10 cellular contexts compared by ENCODE assay signal in the genomic region with DNA sequence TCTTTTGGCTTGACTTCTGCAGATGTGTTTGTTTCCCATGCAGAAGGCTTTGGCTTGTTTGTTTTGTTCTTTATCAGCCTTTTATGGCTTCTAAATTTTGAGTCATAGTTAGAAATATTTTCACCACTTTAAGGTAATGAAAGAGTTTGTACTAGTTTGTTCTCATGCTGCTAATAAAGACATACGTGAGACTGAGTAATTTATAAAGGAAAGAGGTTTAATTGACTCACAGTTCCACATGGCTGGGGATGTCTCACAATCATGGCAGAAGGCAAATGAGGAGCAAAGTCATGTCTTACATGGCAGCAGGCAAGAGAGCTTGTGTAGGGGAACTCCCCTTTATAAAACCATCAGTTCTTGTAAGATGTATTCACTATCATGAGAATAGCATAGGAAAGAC. TPM values are rescaled to one million over a fixed set of nuclear protein-coding genes. Genes with fewer than 3 reads are reported as not detected.
DNase-seq lines count a peak whose midpoint lies in the region; ATAC-seq, FAIRE-seq and TF ChIP-seq lines count a peak whose summit lies in the region.
"Not testable (repeated sequence)": the region's sequence is repeated elsewhere in the genome, so short reads cannot be mapped to it uniquely, and the experiment has no call there.
"Had no signal": no experiment of that assay in that cellular context is flagged by ENCODE, and none has a peak within 500 bp of the region (broad histone marks: within the 10 kb centered on the region; RNA-seq: fewer than 3 reads in every experiment).

No MANE protein-coding gene starts in this region.

- not testable (repeated sequence) for H3K36me3 ChIP-seq in K562 (ENCODE audit: control insufficient read depth, insufficient read depth, low read length)

- not testable (repeated sequence) for H3K4me1 ChIP-seq in K562 (replicated peaks in 1 of 2; ENCODE audit: control insufficient read depth in 2 of 2, insufficient read depth in 2 of 2, low read length in 2 of 2)

- not testable (repeated sequence) for H3K4me2 ChIP-seq in K562 (ENCODE audit: insufficient read depth, low read length)

- TF ChIP-seq POLR2A in K562 (conservative IDR thresholded peaks at IDR 0.05): not testable (repeated sequence)

- H3K9me3 ChIP-seq in K562 (replicated peaks; ENCODE audit: control insufficient read depth, insufficient read depth, low read depth, low read length): not testable (repeated sequence)

- DNase-seq in LoVo (ENCODE audit: low spot score): peak; percentile 6
- DNase-seq in WTC11 (ENCODE audit: low spot score); activated T-cell treated with anti-CD3 and anti-CD28 coated beads, Interleukin-2, amount 50 U/mL, for 24 hours; K562 (ENCODE audit: extremely low read depth in 1 of 4, low spot score in 3 of 4); stimulated activated naive CD8-positive, alpha-beta T cell treated with anti-CD3 and anti-CD28 coated beads, Interleukin-15, amount 100 ng/mL, for 72 hours: not testable (repeated sequence)
- peak; percentile 18 for DNase-seq in stimulated activated CD4-positive, alpha-beta T cell treated with anti-CD3 and anti-CD28 coated beads, Interleukin-15, amount 100 ng/mL, for 24 hours

- H3K79me2 ChIP-seq in K562 (ENCODE audit: control insufficient read depth, insufficient read depth, low read length): not testable (repeated sequence)

- not testable (repeated sequence) for TF ChIP-seq CTCF in WTC11 (IDR thresholded peaks at IDR 0.05); K562 (IDR thresholded peaks at IDR 0.05 in 2 of 3, conservative IDR thresholded peaks at IDR 0.05 in 1 of 3; ENCODE audit: insufficient read depth in 2 of 3, low read depth in 1 of 3, low read length in 3 of 3)

- not testable (repeated sequence) for TF ChIP-seq EP300 in K562 (IDR thresholded peaks at IDR 0.05; ENCODE audit: low read length)

- not testable (repeated sequence) for H3K4me3 ChIP-seq in K562

- H3K9me3 Mint-ChIP-seq in WTC11; activated T-cell treated with anti-CD3 and anti-CD28 coated beads, Interleukin-2, amount 50 U/mL, for 24 hours; activated naive CD4-positive, alpha-beta T cell treated with anti-CD3 and anti-CD28 coated beads, Interleukin-2, amount 50 U/mL, for 24 hours; stimulated activated naive CD8-positive, alpha-beta T cell treated with anti-CD3 and anti-CD28 coated beads, Interleukin-15, amount 100 ng/mL, for 72 hours: not testable (repeated sequence)

- POLR2A ChIA-PET in WTC11 (lab: Charles Lee): not testable (repeated sequence)
- POLR2A ChIA-PET in K562 (lab: Yijun Ruan, JAX): interaction anchor here (1.3 kb wide), 1 partner anchor 9 kb away, joined by 3 read pairs; no protein-coding TSS in a partner anchor

- peaks cover 22% of the 10 kb centered on the region for H3K36me3 Mint-ChIP-seq in WTC11
- peaks cover 12% of the 10 kb centered on the region for H3K36me3 Mint-ChIP-seq in activated T-cell treated with anti-CD3 and anti-CD28 coated beads, Interleukin-2, amount 50 U/mL, for 24 hours (ENCODE audit: low read depth)
- H3K36me3 Mint-ChIP-seq in activated naive CD4-positive, alpha-beta T cell treated with anti-CD3 and anti-CD28 coated beads, Interleukin-2, amount 50 U/mL, for 24 hours: peaks cover 20% of the 10 kb centered on the region

- not testable (repeated sequence) for H3K4me1 Mint-ChIP-seq in WTC11
- H3K4me1 Mint-ChIP-seq in activated T-cell treated with anti-CD3 and anti-CD28 coated beads, Interleukin-2, amount 50 U/mL, for 24 hours (ENCODE audit: low read depth): peaks cover 19% of the 10 kb centered on the region
- peaks cover 31% of the 10 kb centered on the region for H3K4me1 Mint-ChIP-seq in activated naive CD4-positive, alpha-beta T cell treated with anti-CD3 and anti-CD28 coated beads, Interleukin-2, amount 50 U/mL, for 24 hours
- peaks cover 33% of the 10 kb centered on the region for H3K4me1 Mint-ChIP-seq in stimulated activated naive CD8-positive, alpha-beta T cell treated with anti-CD3 and anti-CD28 coated beads, Interleukin-15, amount 100 ng/mL, for 72 hours

- H4K20me1 ChIP-seq in K562 (replicated peaks; ENCODE audit: control insufficient read depth, insufficient read depth, low read length): not testable (repeated sequence)

- CTCF ChIA-PET in WTC11 (lab: Charles Lee): interaction anchor here (0.6 to 1.0 kb wide), 3 partner anchors 36 to 389 kb away, joined by 3 to 4 read pairs (median 3); partner anchors contain the start of gene KLHDC9
- CTCF ChIA-PET in K562 (lab: Yijun Ruan, JAX; ENCODE audit: low intra/inter-chr PET ratio): not testable (repeated sequence)

- not testable (repeated sequence) for TF ChIP-seq RAD21 in K562 (CRISPR knock-in tag; conservative IDR thresholded peaks at IDR 0.05 in 1 of 2, IDR thresholded peaks at IDR 0.05 in 1 of 2)

- BruUV-seq in K562 (replicated peaks; lab: Mats Ljungman, UMichigan): not testable (repeated sequence)

- H3K27me3 ChIP-seq in K562 (ENCODE audit: control insufficient read depth in 2 of 2, insufficient read depth in 2 of 2, low read length in 2 of 2): not testable (repeated sequence)

- peak overlapping the region; percentile 54 for H3K27ac Mint-ChIP-seq in WTC11
- peak overlapping the region; percentile 27 for H3K27ac Mint-ChIP-seq in activated T-cell treated with anti-CD3 and anti-CD28 coated beads, Interleukin-2, amount 50 U/mL, for 24 hours
- peak overlapping the region; percentile 79 for H3K27ac Mint-ChIP-seq in activated naive CD4-positive, alpha-beta T cell treated with anti-CD3 and anti-CD28 coated beads, Interleukin-2, amount 50 U/mL, for 24 hours
- H3K27ac Mint-ChIP-seq in stimulated activated naive CD8-positive, alpha-beta T cell treated with anti-CD3 and anti-CD28 coated beads, Interleukin-15, amount 100 ng/mL, for 72 hours: not testable (repeated sequence)

- not testable (repeated sequence) for H3K9me1 ChIP-seq in K562 (ENCODE audit: control insufficient read depth, insufficient read depth, low read length)

- 58% methylated on average over 1 of the region's 1 CpG for WGBS in K562 (ENCODE audit: insufficient coverage, low coverage, missing lambda C conversion rate)

- H3K27ac ChIP-seq in K562 (ENCODE audit: extremely low read depth, low read depth, low read length): not testable (repeated sequence)

- H2AFZ ChIP-seq in K562 (ENCODE audit: low read depth, low read length): not testable (repeated sequence)

- not testable (repeated sequence) for ATAC-seq in WTC11, K562
- ATAC-seq in stimulated activated naive CD8-positive, alpha-beta T cell treated with anti-CD3 and anti-CD28 coated beads, Interleukin-15, amount 100 ng/mL, for 72 hours: peak; percentile 61

- intact Hi-C loops in K562 (cut with micrococcal nuclease): not testable (repeated sequence)

- in situ Hi-C loops in K562 (cut with MboI): not testable (repeated sequence)

- not testable (repeated sequence) for H3K4me3 Mint-ChIP-seq in WTC11; activated T-cell treated with anti-CD3 and anti-CD28 coated beads, Interleukin-2, amount 50 U/mL, for 24 hours; stimulated activated naive CD8-positive, alpha-beta T cell treated with anti-CD3 and anti-CD28 coated beads, Interleukin-15, amount 100 ng/mL, for 72 hours
- H3K4me3 Mint-ChIP-seq in activated naive CD4-positive, alpha-beta T cell treated with anti-CD3 and anti-CD28 coated beads, Interleukin-2, amount 50 U/mL, for 24 hours: peak overlapping the region; percentile 19

- H3K9ac ChIP-seq in K562 (ENCODE audit: insufficient read depth in 1 of 2, low read depth in 2 of 2, low read length in 2 of 2): not testable (repeated sequence)

- H3K27me3 Mint-ChIP-seq in WTC11 (ENCODE audit: low read depth); activated T-cell treated with anti-CD3 and anti-CD28 coated beads, Interleukin-2, amount 50 U/mL, for 24 hours; activated naive CD4-positive, alpha-beta T cell treated with anti-CD3 and anti-CD28 coated beads, Interleukin-2, amount 50 U/mL, for 24 hours; stimulated activated naive CD8-positive, alpha-beta T cell treated with anti-CD3 and anti-CD28 coated beads, Interleukin-15, amount 100 ng/mL, for 72 hours: not testable (repeated sequence)

- not testable (repeated sequence) for FAIRE-seq in K562 (lab: Jason Lieb, UNC)

RNA-seq across cellular contexts. Expression of gene F11R, which starts 6.0 kb away (rescaled TPM):
- total RNA-seq in WTC11 (2021) (202 to 213 TPM (median 203 TPM) in 3 replicates), K562 (2014; rRNA removed) (27.4 and 33.9 TPM in 2 replicates), K562 (2014; rRNA removed; fragmentation: Illumina TruSeq; extraction: Trizol) (66.3 and 74.4 TPM in 2 replicates), K562 (2015; rRNA removed; fragmentation: Illumina TruSeq; extraction: Trizol) (45.6 and 46.4 TPM in 2 replicates), K562 (2021) (52.9 and 60.6 TPM in 2 replicates)
- total RNA-seq in K562 (2011; cell fraction: chromatin; rRNA removed; ENCODE audit: low replicate concordance): 141 and 286 TPM in 2 replicates
- 122 and 178 TPM in 2 replicates for total RNA-seq in K562 (2011; cell fraction: nucleolus; rRNA removed)
- 177 and 186 TPM in 2 replicates for total RNA-seq in K562 (2011; cell fraction: nucleoplasm; rRNA removed)
- polyA plus RNA-seq in K562 (2011; rRNA removed) (187 and 204 TPM in 2 replicates), K562 (2014; fragmentation: Illumina TruSeq; extraction: Trizol) (101 and 117 TPM in 2 replicates), K562 (2014; fragmentation: Nextera tagmentation; extraction: Ambion mirVana) (10 to 100 TPM; 30.6 to 52.5 TPM), K562 (2014; rRNA removed) (29.3 and 34.0 TPM in 2 replicates)
- 165 and 171 TPM in 2 replicates for polyA plus RNA-seq in K562 (2011; cell fraction: cytosol; rRNA removed)
- polyA plus RNA-seq in K562 (2011; cell fraction: nucleus; rRNA removed): 81.4 and 97.5 TPM in 2 replicates
- polyA plus RNA-seq in K562 (2012): 38.5 and 65.7 TPM in 2 replicates
- 160 and 231 TPM in 2 replicates for polyA minus RNA-seq in K562 (2011; rRNA and poly(A)+ RNA removed)
- polyA minus RNA-seq in K562 (2011; cell fraction: cytosol; rRNA and poly(A)+ RNA removed): 62.2 and 87.5 TPM in 2 replicates
- 21.8 and 42.3 TPM in 2 replicates for polyA minus RNA-seq in K562 (2011; cell fraction: nucleus; rRNA and poly(A)+ RNA removed)

RNA-seq across cellular contexts. Expression of gene TSTD1, which starts 11.8 kb away (rescaled TPM):
- total RNA-seq in WTC11 (2021) (74.5 to 107 TPM (median 100 TPM) in 3 replicates), K562 (2014; rRNA removed) (not detected in 2 replicates), K562 (2014; rRNA removed; fragmentation: Illumina TruSeq; extraction: Trizol) (not detected in 2 replicates), K562 (2015; rRNA removed; fragmentation: Illumina TruSeq; extraction: Trizol) (0.23 TPM in 1 of 2 replicates, not detected in the other), K562 (2021) (0.38 and 0.53 TPM in 2 replicates)
- total RNA-seq in K562 (2011; cell fraction: chromatin; rRNA removed; ENCODE audit: low replicate concordance): 1.5 and 4.4 TPM in 2 replicates
- 2.0 and 3.0 TPM in 2 replicates for total RNA-seq in K562 (2011; cell fraction: nucleolus; rRNA removed)
- total RNA-seq in K562 (2011; cell fraction: nucleoplasm; rRNA removed): 2.4 and 4.0 TPM in 2 replicates
- polyA plus RNA-seq in K562 (2011; rRNA removed) (0.23 TPM in 1 of 2 replicates, not detected in the other), K562 (2014; fragmentation: Illumina TruSeq; extraction: Trizol) (not detected in 2 replicates), K562 (2014; fragmentation: Nextera tagmentation; extraction: Ambion mirVana) (not detected), K562 (2014; rRNA removed) (0.23 and 0.27 TPM in 2 replicates)
- not detected in 2 replicates for polyA plus RNA-seq in K562 (2011; cell fraction: cytosol; rRNA removed)
- 1.3 and 3.0 TPM in 2 replicates for polyA plus RNA-seq in K562 (2011; cell fraction: nucleus; rRNA removed)
- 0.26 and 0.84 TPM in 2 replicates for polyA plus RNA-seq in K562 (2012)
- polyA minus RNA-seq in K562 (2011; rRNA and poly(A)+ RNA removed): 0.53 TPM in 1 of 2 replicates, not detected in the other
- polyA minus RNA-seq in K562 (2011; cell fraction: cytosol; rRNA and poly(A)+ RNA removed): not detected in 2 replicates
- 0.81 and 1.1 TPM in 2 replicates for polyA minus RNA-seq in K562 (2011; cell fraction: nucleus; rRNA and poly(A)+ RNA removed)
- total RNA-seq: HFFc6 had no signal

RNA-seq across cellular contexts. Expression of gene USF1, which starts 18.8 kb away (rescaled TPM):
- total RNA-seq in WTC11 (2021): 55.9 to 65.6 TPM (median 57.8 TPM) in 3 replicates
- total RNA-seq in K562 (2011; cell fraction: chromatin; rRNA removed; ENCODE audit: low replicate concordance): 56.3 and 125 TPM in 2 replicates
- total RNA-seq in K562 (2011; cell fraction: nucleolus; rRNA removed): 93.4 and 97.7 TPM in 2 replicates
- 70.5 and 77.6 TPM in 2 replicates for total RNA-seq in K562 (2011; cell fraction: nucleoplasm; rRNA removed)
- 59.8 and 77.5 TPM in 2 replicates for total RNA-seq in K562 (2014; rRNA removed)
- total RNA-seq in K562 (2014; rRNA removed; fragmentation: Illumina TruSeq; extraction: Trizol): 43.1 and 52.9 TPM in 2 replicates
- total RNA-seq in K562 (2015; rRNA removed; fragmentation: Illumina TruSeq; extraction: Trizol): 56.4 and 57.5 TPM in 2 replicates
- total RNA-seq in K562 (2021): 50.6 and 51.1 TPM in 2 replicates
- polyA plus RNA-seq in K562 (2011; rRNA removed): 52.8 and 54.2 TPM in 2 replicates
- 52.1 and 58.4 TPM in 2 replicates for polyA plus RNA-seq in K562 (2011; cell fraction: cytosol; rRNA removed)
- polyA plus RNA-seq in K562 (2011; cell fraction: nucleus; rRNA removed): 205 and 262 TPM in 2 replicates
- 44.8 and 45.4 TPM in 2 replicates for polyA plus RNA-seq in K562 (2012)
- 53.1 and 57.5 TPM in 2 replicates for polyA plus RNA-seq in K562 (2014; fragmentation: Illumina TruSeq; extraction: Trizol)
- 10 to 100 TPM in 1 of 2 experiments, 1 to 10 TPM in 1; 7.4 to 46.3 TPM for polyA plus RNA-seq in K562 (2014; fragmentation: Nextera tagmentation; extraction: Ambion mirVana)
- polyA plus RNA-seq in K562 (2014; rRNA removed): 50.9 and 60.2 TPM in 2 replicates
- polyA minus RNA-seq in K562 (2011; rRNA and poly(A)+ RNA removed): 67.4 and 82.4 TPM in 2 replicates
- polyA minus RNA-seq in K562 (2011; cell fraction: cytosol; rRNA and poly(A)+ RNA removed): 31.4 and 33.5 TPM in 2 replicates
- polyA minus RNA-seq in K562 (2011; cell fraction: nucleus; rRNA and poly(A)+ RNA removed): 33.8 and 36.8 TPM in 2 replicates

RNA-seq across cellular contexts. Expression of gene ARHGAP30, which starts 42.7 kb away (rescaled TPM):
- total RNA-seq in WTC11 (2021) (0.39 to 0.92 TPM (median 0.52 TPM) in 3 replicates), K562 (2014; rRNA removed) (0.04 and 0.73 TPM in 2 replicates), K562 (2014; rRNA removed; fragmentation: Illumina TruSeq; extraction: Trizol) (0.06 and 0.07 TPM in 2 replicates), K562 (2015; rRNA removed; fragmentation: Illumina TruSeq; extraction: Trizol) (0.04 and 0.07 TPM in 2 replicates), K562 (2021) (0.35 and 0.42 TPM in 2 replicates)
- 0.12 and 0.28 TPM in 2 replicates for total RNA-seq in K562 (2011; cell fraction: chromatin; rRNA removed; ENCODE audit: low replicate concordance)
- total RNA-seq in K562 (2011; cell fraction: nucleolus; rRNA removed): 0.13 and 0.17 TPM in 2 replicates
- 0.15 TPM in 1 of 2 replicates, not detected in the other for total RNA-seq in K562 (2011; cell fraction: nucleoplasm; rRNA removed)
- polyA plus RNA-seq in K562 (2011; rRNA removed) (0.12 and 0.20 TPM in 2 replicates), K562 (2014; fragmentation: Illumina TruSeq; extraction: Trizol) (0.11 and 0.12 TPM in 2 replicates), K562 (2014; fragmentation: Nextera tagmentation; extraction: Ambion mirVana) (under 1 TPM; 0.01 to 0.03 TPM), K562 (2014; rRNA removed) (0.17 and 0.18 TPM in 2 replicates)
- polyA plus RNA-seq in K562 (2011; cell fraction: cytosol; rRNA removed): 0.15 and 0.58 TPM in 2 replicates
- polyA plus RNA-seq in K562 (2011; cell fraction: nucleus; rRNA removed): 0.10 and 0.28 TPM in 2 replicates
- 0.21 and 0.39 TPM in 2 replicates for polyA plus RNA-seq in K562 (2012)
- polyA minus RNA-seq in K562 (2011; rRNA and poly(A)+ RNA removed): 0.09 and 0.14 TPM in 2 replicates
- polyA minus RNA-seq in K562 (2011; cell fraction: cytosol; rRNA and poly(A)+ RNA removed): 0.19 TPM in 1 of 2 replicates, not detected in the other
- polyA minus RNA-seq in K562 (2011; cell fraction: nucleus; rRNA and poly(A)+ RNA removed): not detected in 2 replicates
- total RNA-seq: H7, HFFc6, SK-MEL-5 had no signal

Comparison
In these comparisons a context has a peak if more than half of its experiments do, and no peak if none do; other contexts are left out.
1. RNA of gene TSTD1, which starts 11.8 kb away (total RNA-seq): 74.5 to 107 TPM in WTC11; 0.23 to 4.4 TPM in K562; every median in the first group is over 10 times any median in the second.